ENCODE assay signal across 11 cellular contexts in genomic region chr17:57948169-57948554, GRCh38. TPM values are rescaled to one million over a fixed set of nuclear protein-coding genes. Genes with fewer than 3 reads are reported as not detected.
A peak's percentile ranks its signal among the peaks of the same experiment; 100 is the strongest.
DNase-seq lines count a peak whose midpoint lies in the region; TF ChIP-seq lines count a peak whose summit lies in the region.
"Had no signal": no experiment of that assay in that cellular context is flagged by ENCODE, and none has a peak within 500 bp of the region (broad histone marks: within the 10 kb centered on the region; RNA-seq: fewer than 3 reads in every experiment).

No MANE protein-coding gene starts in this region.

- H3K9ac ChIP-seq in KMS-11 = no peak overlapping the region
- H3K9ac ChIP-seq in muscle layer of colon (ENCODE audit: low read length) = peak overlapping the region; percentile 3

- H3K4me3 ChIP-seq in KMS-11 (IDR thresholded peaks at IDR 0.05; ENCODE audit: insufficient read depth, low read depth, low read length) = no peak overlapping the region
- H3K4me3 ChIP-seq in muscle layer of colon (ENCODE audit: low read depth in 1 of 2, low read length in 2 of 2) = no peak overlapping the region
- H3K4me3 ChIP-seq in tibial artery = no peak overlapping the region
- H3K4me3 ChIP-seq in testis = no peak overlapping the region
- H3K4me3 ChIP-seq in H7 (ENCODE audit: insufficient read depth, low read depth, low read length) = no peak overlapping the region
- H3K4me3 ChIP-seq: ovary had no signal

- H3K27me3 ChIP-seq in KMS-11 (ENCODE audit: insufficient read depth, low read depth) (peaks cover 62% of the 10 kb centered on the region), muscle layer of colon (ENCODE audit: control insufficient read depth in 1 of 2, insufficient read depth in 2 of 2, low read length in 2 of 2) (no peaks in the 10 kb centered on the region), tibial artery (no peaks in the 10 kb centered on the region), testis (no peaks in the 10 kb centered on the region), H7 (ENCODE audit: control insufficient read depth, insufficient read depth, low read length) (no peaks in the 10 kb centered on the region)
- H3K27me3 ChIP-seq: ovary had no signal

- peak overlapping the region; percentile 70 for H3K4me2 ChIP-seq in KMS-11

- TF ChIP-seq CTCF in KMS-11 (conservative IDR thresholded peaks at IDR 0.05; ENCODE audit: low read depth, low read length) (no peak), tibial artery (IDR thresholded peaks at IDR 0.05) (no peak), testis (IDR thresholded peaks at IDR 0.05) (no peak)

- no peaks in the 10 kb centered on the region for H3K36me3 ChIP-seq in KMS-11 (ENCODE audit: insufficient read depth)
- H3K36me3 ChIP-seq in muscle layer of colon (ENCODE audit: insufficient read depth, low read length) = no peaks in the 10 kb centered on the region
- no peaks in the 10 kb centered on the region for H3K36me3 ChIP-seq in tibial artery
- H3K36me3 ChIP-seq in testis (ENCODE audit: low read depth, missing control alignments) = no peaks in the 10 kb centered on the region
- no peaks in the 10 kb centered on the region for H3K36me3 ChIP-seq in H7 (replicated peaks; ENCODE audit: control insufficient read depth, insufficient read depth, low read length)
- H3K36me3 ChIP-seq: ovary had no signal

- H3K79me2 ChIP-seq in KMS-11 (ENCODE audit: insufficient read depth, low read depth) = no peaks in the 10 kb centered on the region

- 45 to 76% methylated on average over 5 of the region's 5 CpGs for WGBS in testis, 2 donors

- intact Hi-C loops in tibial artery (cut with DNase I; ENCODE audit: low total_unique reads) = loop anchor here (5.0 kb wide), 1 partner anchor 56 kb away; no protein-coding TSS in a partner anchor
- intact Hi-C loops in testis (cut with DNase I; ENCODE audit: low total_unique reads) = no loop called here

- H3K9me3 ChIP-seq in muscle layer of colon (ENCODE audit: low read length) (no peaks in the 10 kb centered on the region), tibial artery (no peaks in the 10 kb centered on the region), testis (no peaks in the 10 kb centered on the region)
- H3K9me3 ChIP-seq: ovary had no signal

- H3K27ac ChIP-seq in KMS-11 = no peak overlapping the region
- H3K27ac ChIP-seq in muscle layer of colon (ENCODE audit: low read depth, low read length) = peak overlapping the region; percentile 83
- H3K27ac ChIP-seq in tibial artery = peak overlapping the region; percentile 65 to 98
- peak overlapping the region in 1 of 2 donors; percentile 75 for H3K27ac ChIP-seq in testis

- DNase-seq in cerebellar cortex (ENCODE audit: low spot score) (peak; percentile 54), tibial artery (no peak), testis (no peak), H7 (no peak), A172 (ENCODE audit: low spot score) (no peak), MV-4-11 (lab: John Stamatoyannopoulos, UW) (no peak)
- DNase-seq: activated B cell treated with CpG ODN at 0.5 μM for 24 hours; activated naive CD8-positive, alpha-beta T cell treated with anti-CD3 and anti-CD28 coated beads, Interleukin-2, amount 10 ng/mL, durations not matched to agents 7 days and 5 days; ovary had no signal

- TF ChIP-seq POLR2A in testis (IDR thresholded peaks at IDR 0.05) = no peak

- H4K20me1 ChIP-seq in KMS-11 (ENCODE audit: insufficient read depth) = no peaks in the 10 kb centered on the region

- H3K4me1 ChIP-seq in KMS-11 (ENCODE audit: low read depth, poor library complexity, severe bottlenecking) (peaks cover 65% of the 10 kb centered on the region), muscle layer of colon (ENCODE audit: insufficient read depth, low read length) (peaks cover 88% of the 10 kb centered on the region), tibial artery (peaks cover 8 to 96% (median 57%) of the 10 kb centered on the region in 4 donors), testis (peaks cover 13% of the 10 kb centered on the region)

- no peak overlapping the region for H2AFZ ChIP-seq in KMS-11 (ENCODE audit: low read depth)

RNA-seq across cellular contexts. Expression of gene CUEDC1, which starts 7.0 kb away (rescaled TPM):
- 1 to 10 TPM; 6.5 to 8.6 TPM for total RNA-seq in testis
- polyA plus RNA-seq in testis (ENCODE audit: insufficient read depth, low read depth, low replicate concordance) = 13.3 TPM
- total RNA-seq in H7 (2014; rRNA removed; shearing (Covaris generic)) = 8.1 and 13.9 TPM in 2 replicates
- 8.0 and 11.6 TPM in 2 replicates for total RNA-seq in A172 (2014; rRNA removed; shearing (Covaris generic))
- total RNA-seq: activated B cell treated with CpG ODN at 0.5 μM for 24 hours had no signal

RNA-seq across cellular contexts. Expression of gene VEZF1, which starts 39.9 kb away (rescaled TPM):
- 10 to 100 TPM; 58.6 TPM for total RNA-seq in testis
- 54.8 TPM for polyA plus RNA-seq in testis (ENCODE audit: insufficient read depth, low read depth, low replicate concordance)
- total RNA-seq in H7 (2014; rRNA removed; shearing (Covaris generic)) = 48.2 and 66.1 TPM in 2 replicates
- 43.4 and 50.5 TPM in 2 replicates for total RNA-seq in A172 (2014; rRNA removed; shearing (Covaris generic))

RNA-seq across cellular contexts. Expression of gene SRSF1, which starts 58.9 kb away (rescaled TPM):
- total RNA-seq in testis = 100 to 1,000 TPM; 150 to 159 TPM
- 128 TPM for polyA plus RNA-seq in testis (ENCODE audit: insufficient read depth, low read depth, low replicate concordance)
- 326 and 341 TPM in 2 replicates for total RNA-seq in H7 (2014; rRNA removed; shearing (Covaris generic))
- 501 and 612 TPM in 2 replicates for total RNA-seq in A172 (2014; rRNA removed; shearing (Covaris generic))
